Comparison of ENCODE assay signal across 8 cellular contexts in the genomic region with DNA sequence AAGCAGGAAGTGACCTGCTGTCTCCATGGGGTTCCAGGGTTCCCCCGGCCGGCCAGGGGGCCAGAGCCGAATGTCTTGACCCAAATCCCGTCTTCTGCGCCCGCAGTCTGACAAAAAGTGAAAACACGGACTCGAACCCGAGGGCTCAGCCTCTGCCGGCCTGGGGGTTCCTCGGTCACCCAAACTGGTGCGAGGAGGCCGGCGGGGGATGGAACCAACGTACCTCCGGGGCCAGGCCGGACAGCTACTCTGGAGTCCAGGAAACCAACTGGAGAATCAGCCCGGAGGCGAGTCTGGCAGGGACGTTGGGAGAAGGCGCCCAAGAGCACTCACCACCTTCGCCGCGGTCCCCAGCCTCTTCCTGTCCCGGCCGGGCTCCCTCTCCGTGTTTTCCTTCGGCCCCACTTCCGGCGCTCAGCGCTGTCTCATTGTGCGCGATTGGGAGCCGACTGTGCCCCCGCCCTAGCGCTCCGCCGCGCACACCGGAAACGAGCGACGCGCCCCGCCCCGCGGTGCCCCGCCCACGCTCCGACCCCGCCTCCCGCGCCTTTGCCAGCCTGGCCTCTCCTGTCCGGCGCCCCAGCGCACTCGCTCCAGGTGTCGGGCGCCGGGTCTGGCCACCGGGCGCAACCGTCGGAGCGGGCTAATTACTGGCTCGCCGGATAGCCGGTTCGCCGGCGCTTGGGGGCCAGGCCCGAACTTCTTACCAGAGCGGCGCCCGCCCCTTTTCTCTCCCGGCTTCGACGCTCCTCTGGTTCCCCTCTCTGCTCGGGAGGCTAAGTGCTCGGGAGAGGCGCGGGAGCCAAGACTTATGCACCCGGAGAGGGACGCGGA.
DNase-seq lines count a peak whose midpoint lies in the region; ATAC-seq and TF ChIP-seq lines count a peak whose summit lies in the region.

A gene with protein sequence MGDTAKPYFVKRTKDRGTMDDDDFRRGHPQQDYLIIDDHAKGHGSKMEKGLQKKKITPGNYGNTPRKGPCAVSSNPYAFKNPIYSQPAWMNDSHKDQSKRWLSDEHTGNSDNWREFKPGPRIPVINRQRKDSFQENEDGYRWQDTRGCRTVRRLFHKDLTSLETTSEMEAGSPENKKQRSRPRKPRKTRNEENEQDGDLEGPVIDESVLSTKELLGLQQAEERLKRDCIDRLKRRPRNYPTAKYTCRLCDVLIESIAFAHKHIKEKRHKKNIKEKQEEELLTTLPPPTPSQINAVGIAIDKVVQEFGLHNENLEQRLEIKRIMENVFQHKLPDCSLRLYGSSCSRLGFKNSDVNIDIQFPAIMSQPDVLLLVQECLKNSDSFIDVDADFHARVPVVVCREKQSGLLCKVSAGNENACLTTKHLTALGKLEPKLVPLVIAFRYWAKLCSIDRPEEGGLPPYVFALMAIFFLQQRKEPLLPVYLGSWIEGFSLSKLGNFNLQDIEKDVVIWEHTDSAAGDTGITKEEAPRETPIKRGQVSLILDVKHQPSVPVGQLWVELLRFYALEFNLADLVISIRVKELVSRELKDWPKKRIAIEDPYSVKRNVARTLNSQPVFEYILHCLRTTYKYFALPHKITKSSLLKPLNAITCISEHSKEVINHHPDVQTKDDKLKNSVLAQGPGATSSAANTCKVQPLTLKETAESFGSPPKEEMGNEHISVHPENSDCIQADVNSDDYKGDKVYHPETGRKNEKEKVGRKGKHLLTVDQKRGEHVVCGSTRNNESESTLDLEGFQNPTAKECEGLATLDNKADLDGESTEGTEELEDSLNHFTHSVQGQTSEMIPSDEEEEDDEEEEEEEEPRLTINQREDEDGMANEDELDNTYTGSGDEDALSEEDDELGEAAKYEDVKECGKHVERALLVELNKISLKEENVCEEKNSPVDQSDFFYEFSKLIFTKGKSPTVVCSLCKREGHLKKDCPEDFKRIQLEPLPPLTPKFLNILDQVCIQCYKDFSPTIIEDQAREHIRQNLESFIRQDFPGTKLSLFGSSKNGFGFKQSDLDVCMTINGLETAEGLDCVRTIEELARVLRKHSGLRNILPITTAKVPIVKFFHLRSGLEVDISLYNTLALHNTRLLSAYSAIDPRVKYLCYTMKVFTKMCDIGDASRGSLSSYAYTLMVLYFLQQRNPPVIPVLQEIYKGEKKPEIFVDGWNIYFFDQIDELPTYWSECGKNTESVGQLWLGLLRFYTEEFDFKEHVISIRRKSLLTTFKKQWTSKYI (N-terminal part only) (minus strand): TSS at position 363 of the 834 bp plus-strand sequence. CDS start 1,211 bp downstream, outside the sequence.

- ATAC-seq in GM19025 (IDR thresholded peaks at IDR 0.05; ENCODE audit: low read depth, unreplicated experiment) (peak; percentile 80), HG03280 (IDR thresholded peaks at IDR 0.05; ENCODE audit: unreplicated experiment) (peak; percentile 81)

- peak; percentile 85 for DNase-seq in AG09319 (ENCODE audit: extremely low read depth, low read depth)
- DNase-seq in NCI-H345 (lab: John Stamatoyannopoulos, UW), result peak; percentile 93
- DNase-seq in activated CD4-positive, CD25-positive, alpha-beta regulatory T cell treated with anti-CD3 and anti-CD28 coated beads, Interleukin-2, amount 50 U/mL, for 16 hours (ENCODE audit: low read depth, low spot score), result peak; percentile 92
- peak; percentile 92 for DNase-seq in central memory CD4-positive, alpha-beta T cell
- peak; percentile 97 for DNase-seq in iris pigment epithelial cell (ENCODE audit: low read depth)
- peak; percentile 89 to 90 for DNase-seq in stimulated activated CD4-positive, alpha-beta T cell treated with anti-CD3 and anti-CD28 coated beads, Interleukin-12 subunit alpha, Interleukin-12 subunit beta, amount 100 ng/mL, for 24 hours (ENCODE audit: low read depth in 2 of 2)

- no peak for TF ChIP-seq CTCF in AG09319 (IDR thresholded peaks at IDR 0.05; ENCODE audit: low read depth, low read length)

Comparison
In these comparisons a context has a peak if more than half of its experiments do, and no peak if none do; other contexts are left out.
1. Peak in every context shown above with its lines: DNase-seq and ATAC-seq.